In the genomic region with DNA sequence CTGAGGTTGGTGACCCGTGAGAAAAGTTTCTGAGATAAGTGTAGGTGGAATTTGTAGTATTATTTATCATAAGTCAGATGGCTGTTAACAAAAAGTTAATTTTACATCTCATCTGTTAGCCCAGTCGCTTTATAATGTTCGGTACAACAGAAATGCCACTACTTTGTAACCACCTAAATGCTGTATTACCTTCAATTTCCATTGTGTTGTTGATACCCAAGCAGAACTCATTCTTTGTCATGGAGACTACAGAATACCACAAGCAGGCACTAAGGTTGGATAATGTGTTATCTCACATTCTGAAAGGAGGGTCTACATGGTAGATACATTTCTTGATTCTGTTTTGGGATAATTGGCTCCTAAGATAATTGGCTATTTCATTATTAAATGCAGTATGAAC, we compare ENCODE assay signal across 20 cellular contexts.
"Had no signal": no experiment of that assay in that cellular context is flagged by ENCODE, and none has a peak within 500 bp of the region (broad histone marks: within the 10 kb centered on the region; RNA-seq: fewer than 3 reads in every experiment).

No MANE protein-coding gene starts in this region.

- H3K27ac ChIP-seq: dorsolateral prefrontal cortex, lower lobe of right lung, prostate gland, right atrium auricular region, stomach, thyroid gland, vagina had no signal

- H3K27me3 ChIP-seq: dorsolateral prefrontal cortex, right atrium auricular region, stomach, thyroid gland, vagina had no signal

- H3K4me3 Mint-ChIP-seq: immature natural killer cell; naive thymus-derived CD8-positive, alpha-beta T cell; nephron progenitor cell; stimulated activated effector memory CD8-positive, alpha-beta T cell treated with anti-CD3 and anti-CD28 coated beads, Interleukin-12 subunit alpha, Interleukin-12 subunit beta, amount 100 ng/mL, for 72 hours had no signal

- H3K4me3 ChIP-seq: dorsolateral prefrontal cortex, lower lobe of right lung, prostate gland, right atrium auricular region, stomach, thyroid gland, vagina had no signal

- H3K4me1 ChIP-seq: lower lobe of right lung, prostate gland, right atrium auricular region, stomach, thyroid gland, vagina had no signal

- H3K9me3 ChIP-seq: lower lobe of right lung, prostate gland, thyroid gland, vagina had no signal

- H3K36me3 Mint-ChIP-seq: stimulated activated effector memory CD8-positive, alpha-beta T cell treated with anti-CD3 and anti-CD28 coated beads, Interleukin-12 subunit alpha, Interleukin-12 subunit beta, amount 100 ng/mL, for 72 hours had no signal

- H3K4me1 Mint-ChIP-seq: immature natural killer cell, nephron progenitor cell had no signal

- H3K27ac Mint-ChIP-seq: immature natural killer cell; nephron progenitor cell; stimulated activated effector memory CD8-positive, alpha-beta T cell treated with anti-CD3 and anti-CD28 coated beads, Interleukin-12 subunit alpha, Interleukin-12 subunit beta, amount 100 ng/mL, for 72 hours had no signal

- ATAC-seq: left ventricle myocardium superior; lower lobe of right lung; naive thymus-derived CD8-positive, alpha-beta T cell; sciatic nerve; stimulated activated effector memory CD8-positive, alpha-beta T cell treated with anti-CD3 and anti-CD28 coated beads, Interleukin-12 subunit alpha, Interleukin-12 subunit beta, amount 100 ng/mL, for 72 hours had no signal

- DNase-seq: dorsolateral prefrontal cortex; effector CD4-positive, alpha-beta T cell; hypothalamus; immature natural killer cell; islet precursor cell; left ventricle myocardium superior; lower lobe of right lung; naive thymus-derived CD8-positive, alpha-beta T cell; nephron progenitor cell; nucleus accumbens; stimulated activated CD4-positive, alpha-beta T cell treated with anti-CD3 and anti-CD28 coated beads, Interleukin-2, amount 100 ng/mL, for 24 hours; stimulated activated CD4-positive, alpha-beta T cell treated with anti-CD3 and anti-CD28 coated beads, Interleukin-4, amount 100 ng/mL, for 24 hours; stomach; thyroid gland; trophoblast cell had no signal

- H3K36me3 ChIP-seq: lower lobe of right lung, prostate gland, right atrium auricular region, stomach, thyroid gland, vagina had no signal

- H3K27me3 Mint-ChIP-seq: naive thymus-derived CD8-positive, alpha-beta T cell had no signal
